ENCODE assay signal across 8 cellular contexts in genomic region chr3:171566803-171567422, GRCh38.
DNase-seq lines count a peak whose midpoint lies in the region; ATAC-seq and TF ChIP-seq lines count a peak whose summit lies in the region.

No MANE protein-coding gene starts in this region.

- no peaks in the 10 kb centered on the region for H3K27me3 ChIP-seq in CD4-positive, alpha-beta T cell (ENCODE audit: control insufficient read depth, insufficient read depth, low read length)
- no peaks in the 10 kb centered on the region for H3K27me3 ChIP-seq in left ventricle myocardium inferior (ENCODE audit: low read depth)

- H3K4me3 Mint-ChIP-seq in CD4-positive, alpha-beta T cell = no peak overlapping the region
- no peak overlapping the region for H3K4me3 Mint-ChIP-seq in activated B cell treated with CpG ODN at 0.5 μM for 24 hours

- TF ChIP-seq CTCF in CD4-positive, alpha-beta T cell (IDR thresholded peaks at IDR 0.05) = peak; percentile 83
- TF ChIP-seq CTCF in GM20000 (IDR thresholded peaks at IDR 0.05; ENCODE audit: extremely low read depth, missing control alignments) (peak; percentile 38), activated B cell treated with CpG ODN at 0.5 μM for 24 hours (IDR thresholded peaks at IDR 0.05) (peak; percentile 77), left ventricle myocardium inferior (IDR thresholded peaks at IDR 0.05; ENCODE audit: borderline replicate concordance) (peak; percentile 80)

- POLR2A ChIA-PET in CD4-positive, alpha-beta T cell (lab: Charles Lee) = interaction anchor here (1.1 to 3.0 kb wide), 3 partner anchors 108 to 381 kb away, joined by 3 to 23 read pairs (median 4); partner anchors contain the start of gene TNIK
- POLR2A ChIA-PET in activated B cell treated with CpG ODN at 0.5 μM for 24 hours (lab: Charles Lee) = no interaction called here

- ATAC-seq in CD4-positive, alpha-beta T cell (ENCODE audit: poor library complexity) = peak; percentile 62
- ATAC-seq in activated B cell treated with CpG ODN at 0.5 μM for 24 hours (ENCODE audit: low read depth) (peak; percentile 31), HG03342 (IDR thresholded peaks at IDR 0.05; ENCODE audit: unreplicated experiment) (no peak)

- H3K9me3 ChIP-seq in CD4-positive, alpha-beta T cell (ENCODE audit: control insufficient read depth, low read length) = no peaks in the 10 kb centered on the region
- no peaks in the 10 kb centered on the region for H3K9me3 ChIP-seq in left ventricle myocardium inferior (replicated peaks)

- CTCF ChIA-PET in CD4-positive, alpha-beta T cell (lab: Charles Lee) = interaction anchor here (0.7 to 1.5 kb wide), 8 partner anchors 8 to 404 kb away, joined by 3 to 7 read pairs (median 3); partner anchors contain the start of gene TNIK
- CTCF ChIA-PET in activated B cell treated with CpG ODN at 0.5 μM for 24 hours (lab: Charles Lee) = interaction anchor here (1.0 to 2.9 kb wide), 8 partner anchors 379 to 775 kb away, joined by 3 to 44 read pairs (median 9); no protein-coding TSS in a partner anchor

- H3K36me3 ChIP-seq in left ventricle myocardium inferior = no peaks in the 10 kb centered on the region

- no peak overlapping the region for H3K27ac Mint-ChIP-seq in CD4-positive, alpha-beta T cell
- H3K27ac Mint-ChIP-seq in activated B cell treated with CpG ODN at 0.5 μM for 24 hours = no peak overlapping the region

- peaks cover 9% of the 10 kb centered on the region for H3K27me3 Mint-ChIP-seq in CD4-positive, alpha-beta T cell
- H3K27me3 Mint-ChIP-seq in activated B cell treated with CpG ODN at 0.5 μM for 24 hours = peaks cover 3% of the 10 kb centered on the region

- no peak overlapping the region for H3K27ac ChIP-seq in CD4-positive, alpha-beta T cell (ENCODE audit: low read depth, low read length)
- H3K27ac ChIP-seq in left ventricle myocardium inferior (replicated peaks) = no peak overlapping the region

- no peak for DNase-seq in CD4-positive, alpha-beta T cell
- DNase-seq in GM20000 (ENCODE audit: low spot score) (peak; percentile 62), NCI-H2081 treated with DMSO at 0.1 percent for 48 hours (lab: John Stamatoyannopoulos, UW) (peak; percentile 35), activated B cell treated with CpG ODN at 0.5 μM for 24 hours (no peak), left ventricle myocardium inferior (no peak), smooth muscle cell of the brain vasculature (ENCODE audit: low read depth, low spot score) (peak; percentile 9)
- no peak for DNase-seq in NK-92 treated with Interleukin-12 subunit alpha and Interleukin-12 subunit beta, amount 100 ng/mL, for 24 hours (lab: John Stamatoyannopoulos, UW)

- peaks cover 20% of the 10 kb centered on the region for H3K4me1 ChIP-seq in left ventricle myocardium inferior

- H3K9me3 Mint-ChIP-seq in CD4-positive, alpha-beta T cell = no peaks in the 10 kb centered on the region
- H3K9me3 Mint-ChIP-seq in activated B cell treated with CpG ODN at 0.5 μM for 24 hours = no peaks in the 10 kb centered on the region

- intact Hi-C loops in CD4-positive, alpha-beta T cell (cut with DNase I, micrococcal nuclease) = loop anchor here (1.0 to 5.0 kb wide), 8 partner anchors 105 to 606 kb away; partner anchors contain the start of gene TNIK (in 1 of the 2)
- intact Hi-C loops in activated B cell treated with CpG ODN at 0.5 μM for 24 hours (cut with micrococcal nuclease) (loop anchor here (1.0 kb wide), 6 partner anchors 380 to 1153 kb away; no protein-coding TSS in a partner anchor), left ventricle myocardium inferior (cut with micrococcal nuclease) (loop anchor here (5.0 to 10.0 kb wide), 3 partner anchors 412 to 605 kb away; no protein-coding TSS in a partner anchor)

- H3K36me3 Mint-ChIP-seq in CD4-positive, alpha-beta T cell (ENCODE audit: low read depth) = no peaks in the 10 kb centered on the region
- no peaks in the 10 kb centered on the region for H3K36me3 Mint-ChIP-seq in activated B cell treated with CpG ODN at 0.5 μM for 24 hours (ENCODE audit: low read depth)

- peaks cover 4% of the 10 kb centered on the region for H3K4me1 Mint-ChIP-seq in CD4-positive, alpha-beta T cell (ENCODE audit: low read depth)
- no peaks in the 10 kb centered on the region for H3K4me1 Mint-ChIP-seq in activated B cell treated with CpG ODN at 0.5 μM for 24 hours

- H3K4me3 ChIP-seq in left ventricle myocardium inferior = no peak overlapping the region

Comparison
In these comparisons a context has a peak if more than half of its experiments do, and no peak if none do; other contexts are left out.
1. DNase-seq: peak in GM20000 (single experiment), NCI-H2081 treated with DMSO at 0.1 percent for 48 hours (single experiment) and smooth muscle cell of the brain vasculature (single experiment); none in CD4-positive, alpha-beta T cell (0 of 10), activated B cell treated with CpG ODN at 0.5 μM for 24 hours (single experiment), left ventricle myocardium inferior (single experiment) and NK-92 treated with Interleukin-12 subunit alpha and Interleukin-12 subunit beta, amount 100 ng/mL, for 24 hours (single experiment).
2. Peak in every context shown above with its lines, with median percentiles within 50 percentile points of each other: CTCF ChIP-seq.